22 cellular contexts compared by ENCODE assay signal in genomic region chr20:63966944-63967322, GRCh38. TPM values are rescaled to one million over a fixed set of nuclear protein-coding genes. Genes with fewer than 3 reads are reported as not detected.
DNase-seq lines count a peak whose midpoint lies in the region; ATAC-seq and TF ChIP-seq lines count a peak whose summit lies in the region.
"Had no signal": no experiment of that assay in that cellular context is flagged by ENCODE, and none has a peak within 500 bp of the region (broad histone marks: within the 10 kb centered on the region; RNA-seq: fewer than 3 reads in every experiment).

No MANE protein-coding gene starts in this region.

- H3K4me1 Mint-ChIP-seq in activated naive CD4-positive, alpha-beta T cell treated with anti-CD3 and anti-CD28 coated beads for 36 hours (ENCODE audit: low read depth) = peaks cover 12% of the 10 kb centered on the region
- H3K4me1 Mint-ChIP-seq in CD4-positive, alpha-beta T cell (ENCODE audit: low read depth) = peaks cover 11% of the 10 kb centered on the region
- H3K4me1 Mint-ChIP-seq in endodermal cell = peaks cover 3% of the 10 kb centered on the region
- H3K4me1 Mint-ChIP-seq in activated naive CD8-positive, alpha-beta T cell treated with anti-CD3 and anti-CD28 coated beads, Interleukin-2, amount 50 U/mL, for 24 hours = peaks cover 10% of the 10 kb centered on the region

- no peaks in the 10 kb centered on the region for H3K27me3 ChIP-seq in CD4-positive, alpha-beta T cell (ENCODE audit: control insufficient read depth, insufficient read depth, low read length)
- H3K27me3 ChIP-seq in endodermal cell (ENCODE audit: control insufficient read depth, insufficient read depth, low read length, poor library complexity, severe bottlenecking) = peaks cover 10% of the 10 kb centered on the region
- H3K27me3 ChIP-seq: BE2C had no signal

- intact Hi-C loops in activated naive CD4-positive, alpha-beta T cell treated with anti-CD3 and anti-CD28 coated beads for 36 hours (cut with micrococcal nuclease) = no loop called here
- intact Hi-C loops in CD4-positive, alpha-beta T cell (cut with DNase I, micrococcal nuclease) = no loop called here
- intact Hi-C loops in posterior vena cava (cut with DNase I) = no loop called here

- WGBS in endodermal cell (ENCODE audit: insufficient coverage in 1 of 2, insufficient read length in 1 of 2), 2 experiments = 95 to 98% methylated on average over 9 to 13 of the region's 13 CpGs

- no peak overlapping the region for H3K4me3 Mint-ChIP-seq in activated naive CD4-positive, alpha-beta T cell treated with anti-CD3 and anti-CD28 coated beads for 36 hours
- H3K4me3 Mint-ChIP-seq in CD4-positive, alpha-beta T cell = peak overlapping the region; percentile 20
- H3K4me3 Mint-ChIP-seq in endodermal cell = no peak overlapping the region
- no peak overlapping the region for H3K4me3 Mint-ChIP-seq in activated naive CD8-positive, alpha-beta T cell treated with anti-CD3 and anti-CD28 coated beads, Interleukin-2, amount 50 U/mL, for 24 hours

- no peak for ATAC-seq in CD4-positive, alpha-beta T cell (ENCODE audit: poor library complexity)
- no peak for ATAC-seq in GM18517 (IDR thresholded peaks at IDR 0.05; ENCODE audit: unreplicated experiment)
- ATAC-seq in activated naive CD8-positive, alpha-beta T cell treated with anti-CD3 and anti-CD28 coated beads, Interleukin-2, amount 50 U/mL, for 24 hours = no peak
- ATAC-seq: GM12878, PC-3 had no signal

- H3K36me3 Mint-ChIP-seq in activated naive CD4-positive, alpha-beta T cell treated with anti-CD3 and anti-CD28 coated beads for 36 hours (ENCODE audit: low read depth) = peaks cover 4% of the 10 kb centered on the region
- peaks cover 18% of the 10 kb centered on the region for H3K36me3 Mint-ChIP-seq in CD4-positive, alpha-beta T cell (ENCODE audit: low read depth)
- peaks cover 42% of the 10 kb centered on the region for H3K36me3 Mint-ChIP-seq in endodermal cell (ENCODE audit: low read depth)
- H3K36me3 Mint-ChIP-seq in activated naive CD8-positive, alpha-beta T cell treated with anti-CD3 and anti-CD28 coated beads, Interleukin-2, amount 50 U/mL, for 24 hours (ENCODE audit: low read depth) = peaks cover 11% of the 10 kb centered on the region

- H3K4me3 ChIP-seq in endodermal cell (ENCODE audit: low read length) = peak overlapping the region; percentile 45
- H3K4me3 ChIP-seq: GM12878 had no signal

- TF ChIP-seq CTCF in CD4-positive, alpha-beta T cell (IDR thresholded peaks at IDR 0.05) = no peak
- no peak for TF ChIP-seq CTCF in endodermal cell (conservative IDR thresholded peaks at IDR 0.05)

- H3K9me3 ChIP-seq in CD4-positive, alpha-beta T cell (ENCODE audit: control insufficient read depth, low read length) = no peaks in the 10 kb centered on the region
- peaks cover 35% of the 10 kb centered on the region for H3K9me3 ChIP-seq in endodermal cell (ENCODE audit: control insufficient read depth, low read length)
- H3K9me3 ChIP-seq: BE2C had no signal

- no peak overlapping the region for H3K9ac ChIP-seq in endodermal cell (ENCODE audit: extremely low read depth, low read length, poor library complexity, severe bottlenecking)

- DNase-seq in activated naive CD4-positive, alpha-beta T cell treated with anti-CD3 and anti-CD28 coated beads for 36 hours = peak; percentile 3
- DNase-seq in activated naive CD4-positive, alpha-beta T cell treated with Interleukin-2 at 50 U/mL for 16 hours = no peak
- DNase-seq in CD4-positive, alpha-beta T cell = no peak
- DNase-seq in endodermal cell (no peak), posterior vena cava (ENCODE audit: low spot score) (peak; percentile 70), epidermal melanocyte (ENCODE audit: insufficient read length, low spot score) (no peak)
- DNase-seq in activated naive CD8-positive, alpha-beta T cell treated with anti-CD3 and anti-CD28 coated beads, Interleukin-2, amount 50 U/mL, for 24 hours = no peak
- DNase-seq: 8988T, DND-41, GDM1, GOT3, MV-4-11, NCI-H1417, NCI-H187 treated with DMSO at 0.1 percent for 48 hours, NCI-H446 treated with DMSO at 0.1 percent for 48 hours, NCI-H748 treated with DMSO at 0.1 percent for 48 hours, PC-3 had no signal

- no peak overlapping the region for H3K27ac ChIP-seq in CD4-positive, alpha-beta T cell (ENCODE audit: low read depth, low read length)
- no peak overlapping the region for H3K27ac ChIP-seq in endodermal cell (ENCODE audit: low read depth, low read length)
- H3K27ac ChIP-seq: HL-60 had no signal

- peaks cover 4% of the 10 kb centered on the region for H3K4me1 ChIP-seq in endodermal cell (ENCODE audit: control insufficient read depth, insufficient read depth, low read length)
- H3K4me1 ChIP-seq: BE2C had no signal

- H3K36me3 ChIP-seq in endodermal cell (ENCODE audit: control insufficient read depth, insufficient read depth, low read length) = peaks cover 34% of the 10 kb centered on the region

- no peak overlapping the region for H3K27ac Mint-ChIP-seq in activated naive CD4-positive, alpha-beta T cell treated with anti-CD3 and anti-CD28 coated beads for 36 hours
- H3K27ac Mint-ChIP-seq in CD4-positive, alpha-beta T cell = no peak overlapping the region
- no peak overlapping the region for H3K27ac Mint-ChIP-seq in endodermal cell
- H3K27ac Mint-ChIP-seq in activated naive CD8-positive, alpha-beta T cell treated with anti-CD3 and anti-CD28 coated beads, Interleukin-2, amount 50 U/mL, for 24 hours = no peak overlapping the region
- H3K27ac Mint-ChIP-seq: CD8-positive, alpha-beta memory T cell had no signal

- POLR2A ChIA-PET in CD4-positive, alpha-beta T cell (lab: Charles Lee) = no interaction called here

- H3K27me3 Mint-ChIP-seq in activated naive CD4-positive, alpha-beta T cell treated with anti-CD3 and anti-CD28 coated beads for 36 hours (ENCODE audit: low read depth) = no peaks in the 10 kb centered on the region
- H3K27me3 Mint-ChIP-seq in CD4-positive, alpha-beta T cell = no peaks in the 10 kb centered on the region
- H3K27me3 Mint-ChIP-seq in endodermal cell (ENCODE audit: insufficient read depth) = peaks cover 13% of the 10 kb centered on the region
- no peaks in the 10 kb centered on the region for H3K27me3 Mint-ChIP-seq in activated naive CD8-positive, alpha-beta T cell treated with anti-CD3 and anti-CD28 coated beads, Interleukin-2, amount 50 U/mL, for 24 hours

- no peaks in the 10 kb centered on the region for H3K9me3 Mint-ChIP-seq in activated naive CD4-positive, alpha-beta T cell treated with anti-CD3 and anti-CD28 coated beads for 36 hours
- no peaks in the 10 kb centered on the region for H3K9me3 Mint-ChIP-seq in CD4-positive, alpha-beta T cell
- peaks cover 20% of the 10 kb centered on the region for H3K9me3 Mint-ChIP-seq in endodermal cell
- H3K9me3 Mint-ChIP-seq in activated naive CD8-positive, alpha-beta T cell treated with anti-CD3 and anti-CD28 coated beads, Interleukin-2, amount 50 U/mL, for 24 hours = no peaks in the 10 kb centered on the region

- CTCF ChIA-PET in activated naive CD4-positive, alpha-beta T cell treated with anti-CD3 and anti-CD28 coated beads for 36 hours (lab: Charles Lee) = interaction anchor here (1.5 kb wide), 1 partner anchor 14 kb away, joined by 5 read pairs; the partner anchor contains the start of gene PRPF6
- CTCF ChIA-PET in CD4-positive, alpha-beta T cell (lab: Charles Lee) = no interaction called here

RNA-seq across cellular contexts. Expression of gene ZNF512B, which starts 2.8 kb away (rescaled TPM):
- total RNA-seq in activated naive CD4-positive, alpha-beta T cell treated with anti-CD3 and anti-CD28 coated beads for 36 hours = 1 to 10 TPM; 7.9 to 8.3 TPM
- total RNA-seq in CD4-positive, alpha-beta T cell = 10 to 100 TPM; 22.0 to 23.3 TPM
- total RNA-seq in endodermal cell (10 to 100 TPM; 23.7 to 26.8 TPM), posterior vena cava (10 to 100 TPM in 1 of 2 donors, 1 to 10 TPM in 1; 9.4 to 11.2 TPM)
- 14.3 TPM for polyA plus RNA-seq in endodermal cell (2013, experiment 1 of 2)
- polyA plus RNA-seq in endodermal cell (2013, experiment 2 of 2) = 11.6 TPM

RNA-seq across cellular contexts. Expression of gene UCKL1, which starts 10.7 kb away (rescaled TPM):
- total RNA-seq in activated naive CD4-positive, alpha-beta T cell treated with anti-CD3 and anti-CD28 coated beads for 36 hours = 10 to 100 TPM; 23.3 to 23.9 TPM
- 10 to 100 TPM; 41.3 to 46.1 TPM for total RNA-seq in CD4-positive, alpha-beta T cell
- total RNA-seq in endodermal cell (10 to 100 TPM; 36.5 to 47.8 TPM), posterior vena cava (10 to 100 TPM; 20.8 to 22.0 TPM)
- 41.0 TPM for polyA plus RNA-seq in endodermal cell (2013, experiment 1 of 2)
- 37.5 TPM for polyA plus RNA-seq in endodermal cell (2013, experiment 2 of 2)

RNA-seq across cellular contexts. Expression of gene SAMD10, which starts 12.5 kb away (rescaled TPM):
- 10 to 100 TPM; 20.5 to 21.8 TPM for total RNA-seq in activated naive CD4-positive, alpha-beta T cell treated with anti-CD3 and anti-CD28 coated beads for 36 hours
- 10 to 100 TPM; 12.0 to 12.1 TPM for total RNA-seq in CD4-positive, alpha-beta T cell
- total RNA-seq in endodermal cell (1 to 10 TPM; 5.6 to 6.0 TPM), posterior vena cava (1 to 10 TPM; 1.1 to 1.5 TPM)
- polyA plus RNA-seq in endodermal cell (2013, experiment 1 of 2) = 7.2 TPM
- 7.0 TPM for polyA plus RNA-seq in endodermal cell (2013, experiment 2 of 2)

RNA-seq across cellular contexts. Expression of gene PRPF6, which starts 14.0 kb away (rescaled TPM):
- 10 to 100 TPM; 39.4 to 40.2 TPM for total RNA-seq in activated naive CD4-positive, alpha-beta T cell treated with anti-CD3 and anti-CD28 coated beads for 36 hours
- total RNA-seq in CD4-positive, alpha-beta T cell = 10 to 100 TPM; 50.6 to 51.3 TPM
- 10 to 100 TPM; 73.3 to 73.9 TPM for total RNA-seq in endodermal cell
- 58.8 TPM for polyA plus RNA-seq in endodermal cell (2013, experiment 1 of 2)
- polyA plus RNA-seq in endodermal cell (2013, experiment 2 of 2) = 53.3 TPM
- total RNA-seq in posterior vena cava = 10 to 100 TPM; 44.3 to 44.8 TPM

Comparison
In these comparisons a context has a peak if more than half of its experiments do, and no peak if none do; other contexts are left out.
1. DNase-seq: peak in activated naive CD4-positive, alpha-beta T cell treated with anti-CD3 and anti-CD28 coated beads for 36 hours (single experiment) and posterior vena cava (single experiment); none in activated naive CD4-positive, alpha-beta T cell treated with Interleukin-2 at 50 U/mL for 16 hours (single experiment), CD4-positive, alpha-beta T cell (0 of 10), endodermal cell (single experiment), activated naive CD8-positive, alpha-beta T cell treated with anti-CD3 and anti-CD28 coated beads, Interleukin-2, amount 50 U/mL, for 24 hours (single experiment) and epidermal melanocyte (single experiment).